Comparison of ENCODE assay signal across 12 cellular contexts in genomic region chr15:57647791-57648130, GRCh38. TPM values are rescaled to one million over a fixed set of nuclear protein-coding genes. Genes with fewer than 3 reads are reported as not detected.
DNase-seq lines count a peak whose midpoint lies in the region; ATAC-seq and TF ChIP-seq lines count a peak whose summit lies in the region.
"Had no signal": no experiment of that assay in that cellular context is flagged by ENCODE, and none has a peak within 500 bp of the region (broad histone marks: within the 10 kb centered on the region; RNA-seq: fewer than 3 reads in every experiment).

No MANE protein-coding gene starts in this region.

- H3K9me3 ChIP-seq in MG63 (no peaks in the 10 kb centered on the region), fibroblast of lung (ENCODE audit: control insufficient read depth, insufficient read depth, low read depth, low read length) (no peaks in the 10 kb centered on the region)

- no peaks in the 10 kb centered on the region for H3K36me3 ChIP-seq in MG63
- no peaks in the 10 kb centered on the region for H3K36me3 ChIP-seq in fibroblast of lung (ENCODE audit: control insufficient read depth, insufficient read depth, low read length)
- H3K36me3 ChIP-seq in mesendoderm (ENCODE audit: control insufficient read depth, insufficient read depth, low read length) = no peaks in the 10 kb centered on the region

- no peak overlapping the region for H3K4me3 ChIP-seq in MG63
- no peak overlapping the region for H3K4me3 ChIP-seq in fibroblast of lung (replicated peaks in 1 of 4; ENCODE audit: control extremely low read depth in 1 of 4, insufficient read depth in 1 of 4, low read depth in 3 of 4, low read length in 4 of 4)
- no peak overlapping the region for H3K4me3 ChIP-seq in mesendoderm (ENCODE audit: low read length)

- no peak overlapping the region for H3K4me2 ChIP-seq in fibroblast of lung (ENCODE audit: extremely low read depth, insufficient read depth, low read length)
- H3K4me2 ChIP-seq in mesendoderm (ENCODE audit: low read length) = no peak overlapping the region

- H3K56ac ChIP-seq in mesendoderm (ENCODE audit: low read length) = no peak overlapping the region

- no peak overlapping the region for H2BK5ac ChIP-seq in mesendoderm (ENCODE audit: low read length)

- no peaks in the 10 kb centered on the region for H3K27me3 ChIP-seq in MG63
- H3K27me3 ChIP-seq in fibroblast of lung (ENCODE audit: control insufficient read depth, insufficient read depth, low read length) = peaks cover 7% of the 10 kb centered on the region
- no peaks in the 10 kb centered on the region for H3K27me3 ChIP-seq in mesendoderm (ENCODE audit: insufficient read depth, low read length, poor library complexity)

- TF ChIP-seq CTCF in fibroblast of lung (conservative IDR thresholded peaks at IDR 0.05 in 1 of 2, IDR thresholded peaks at IDR 0.05 in 1 of 2; ENCODE audit: low read depth in 1 of 2, low read length in 2 of 2) = no peak

- no peak overlapping the region for H2AFZ ChIP-seq in fibroblast of lung (ENCODE audit: low read length)

- DNase-seq in Caki2 (ENCODE audit: low read depth) (peak; percentile 22), MG63 (peak; percentile 12), fibroblast of lung (ENCODE audit: low read depth in 2 of 2) (peak; percentile 14 to 48), mesendoderm (peak; percentile 29)
- DNase-seq in stimulated activated CD8-positive, alpha-beta memory T cell treated with anti-CD3 and anti-CD28 coated beads, Interleukin-4, amount 100 ng/mL, for 48 hours = no peak
- DNase-seq in effector CD8-positive, alpha-beta T cell (lab: John Stamatoyannopoulos, UW) = no peak
- DNase-seq: activated CD4-positive, alpha-beta T cell treated with anti-CD3 and anti-CD28 coated beads, Interleukin-2, amount 10 ng/mL, durations not matched to agents 24 days and 14 days; glutamatergic neuron; NCI-H1092 had no signal

- H3K9ac ChIP-seq in fibroblast of lung (ENCODE audit: insufficient read depth, low read length) (no peak overlapping the region), mesendoderm (ENCODE audit: low read length) (no peak overlapping the region)

- H2BK120ac ChIP-seq in mesendoderm (ENCODE audit: low read depth, low read length) = no peak overlapping the region

- H3K18ac ChIP-seq in mesendoderm (ENCODE audit: low read length) = no peak overlapping the region

- H3K4me1 ChIP-seq in fibroblast of lung (ENCODE audit: control insufficient read depth, extremely low read depth, insufficient read depth, low read length) (no peaks in the 10 kb centered on the region), mesendoderm (ENCODE audit: control insufficient read depth, low read depth, low read length) (no peaks in the 10 kb centered on the region)

- no peak overlapping the region for H3K4ac ChIP-seq in mesendoderm (ENCODE audit: low read depth, low read length)

- no CpG with 5 or more reads among the region's 3 CpGs for WGBS in mesendoderm (ENCODE audit: extremely low coverage, insufficient coverage, low lambda C conversion rate)

- no peak overlapping the region for H4K5ac ChIP-seq in mesendoderm (ENCODE audit: low read length)

- ATAC-seq in GM19455 (IDR thresholded peaks at IDR 0.05; ENCODE audit: unreplicated experiment) = no peak
- ATAC-seq in GM18907 (IDR thresholded peaks at IDR 0.05; ENCODE audit: unreplicated experiment) = no peak

- H3K23ac ChIP-seq in mesendoderm (ENCODE audit: low read length) = no peak overlapping the region

- H3K27ac ChIP-seq in fibroblast of lung (ENCODE audit: insufficient read depth, low read length) = no peak overlapping the region
- no peak overlapping the region for H3K27ac ChIP-seq in mesendoderm (ENCODE audit: low read depth, low read length)

- no peaks in the 10 kb centered on the region for H3K79me1 ChIP-seq in mesendoderm (ENCODE audit: low read length)

- H2BK15ac ChIP-seq in mesendoderm (replicated peaks; ENCODE audit: low read depth) = no peak overlapping the region

- in situ Hi-C loops in Caki2 (cut with HindIII; ENCODE audit: low pct_unique_long_range_greater_than_20kb, low sequenced_read_pairs) = no loop called here

- no peak overlapping the region for H4K8ac ChIP-seq in mesendoderm (ENCODE audit: low read depth, low read length)

- H3K79me2 ChIP-seq in fibroblast of lung (ENCODE audit: control insufficient read depth, insufficient read depth, low read length) = no peaks in the 10 kb centered on the region
- H3K79me2 ChIP-seq in mesendoderm (ENCODE audit: control insufficient read depth, insufficient read depth, low read length) = no peaks in the 10 kb centered on the region

- no peak overlapping the region for H2AK5ac ChIP-seq in mesendoderm (ENCODE audit: low read length)

- H4K20me1 ChIP-seq in fibroblast of lung (ENCODE audit: control insufficient read depth, extremely low read depth, insufficient read depth, low read length) = no peaks in the 10 kb centered on the region

RNA-seq across cellular contexts. Expression of gene MYZAP, which starts 56.1 kb away (rescaled TPM):
- not detected in 2 replicates for total RNA-seq in Caki2 (2014; rRNA removed; shearing (Covaris generic); ENCODE audit: low replicate concordance)
- 0.69 TPM in 1 of 2 replicates, not detected in the other for total RNA-seq in MG63 (2014; rRNA removed; shearing (Covaris generic); ENCODE audit: low replicate concordance)
- total RNA-seq in fibroblast of lung = 0.17 TPM in 1 of 2 replicates, not detected in the other
- polyA plus RNA-seq in fibroblast of lung = 0.08 TPM in 1 of 2 replicates, not detected in the other
- not detected in 2 replicates for polyA plus RNA-seq in fibroblast of lung (2012)
- not detected in 2 replicates for polyA minus RNA-seq in fibroblast of lung (ENCODE audit: low replicate concordance)
- polyA plus RNA-seq in mesendoderm (2013, experiment 1 of 2) = 0.59 TPM
- 0.81 TPM for polyA plus RNA-seq in mesendoderm (2013, experiment 2 of 2)
- total RNA-seq: activated CD4-positive, alpha-beta T cell treated with anti-CD3 and anti-CD28 coated beads, Interleukin-2, amount 10 ng/mL, durations not matched to agents 24 days and 14 days had no signal
- polyA plus RNA-seq: AG04450 had no signal

RNA-seq across cellular contexts. Expression of gene POLR2M, which starts 58.8 kb away (rescaled TPM):
- 505 and 768 TPM in 2 replicates for total RNA-seq in Caki2 (2014; rRNA removed; shearing (Covaris generic); ENCODE audit: low replicate concordance)
- total RNA-seq in MG63 (2014; rRNA removed; shearing (Covaris generic); ENCODE audit: low replicate concordance) = 36.5 and 581 TPM in 2 replicates
- total RNA-seq in fibroblast of lung = 287 and 595 TPM in 2 replicates
- 64.0 and 70.8 TPM in 2 replicates for polyA plus RNA-seq in fibroblast of lung
- polyA plus RNA-seq in fibroblast of lung (2012) = 32.2 and 33.0 TPM in 2 replicates
- 36.0 and 46.6 TPM in 2 replicates for polyA minus RNA-seq in fibroblast of lung (ENCODE audit: low replicate concordance)
- 138 TPM for polyA plus RNA-seq in mesendoderm (2013, experiment 1 of 2)
- 132 TPM for polyA plus RNA-seq in mesendoderm (2013, experiment 2 of 2)

Comparison
In these comparisons a context has a peak if more than half of its experiments do, and no peak if none do; other contexts are left out.
1. DNase-seq: peak in Caki2 (single experiment), MG63 (single experiment), fibroblast of lung (2 of 2) and mesendoderm (single experiment); none in stimulated activated CD8-positive, alpha-beta memory T cell treated with anti-CD3 and anti-CD28 coated beads, Interleukin-4, amount 100 ng/mL, for 48 hours (single experiment) and effector CD8-positive, alpha-beta T cell (single experiment).